Comparison of ENCODE assay signal across 12 cellular contexts in the genomic region with DNA sequence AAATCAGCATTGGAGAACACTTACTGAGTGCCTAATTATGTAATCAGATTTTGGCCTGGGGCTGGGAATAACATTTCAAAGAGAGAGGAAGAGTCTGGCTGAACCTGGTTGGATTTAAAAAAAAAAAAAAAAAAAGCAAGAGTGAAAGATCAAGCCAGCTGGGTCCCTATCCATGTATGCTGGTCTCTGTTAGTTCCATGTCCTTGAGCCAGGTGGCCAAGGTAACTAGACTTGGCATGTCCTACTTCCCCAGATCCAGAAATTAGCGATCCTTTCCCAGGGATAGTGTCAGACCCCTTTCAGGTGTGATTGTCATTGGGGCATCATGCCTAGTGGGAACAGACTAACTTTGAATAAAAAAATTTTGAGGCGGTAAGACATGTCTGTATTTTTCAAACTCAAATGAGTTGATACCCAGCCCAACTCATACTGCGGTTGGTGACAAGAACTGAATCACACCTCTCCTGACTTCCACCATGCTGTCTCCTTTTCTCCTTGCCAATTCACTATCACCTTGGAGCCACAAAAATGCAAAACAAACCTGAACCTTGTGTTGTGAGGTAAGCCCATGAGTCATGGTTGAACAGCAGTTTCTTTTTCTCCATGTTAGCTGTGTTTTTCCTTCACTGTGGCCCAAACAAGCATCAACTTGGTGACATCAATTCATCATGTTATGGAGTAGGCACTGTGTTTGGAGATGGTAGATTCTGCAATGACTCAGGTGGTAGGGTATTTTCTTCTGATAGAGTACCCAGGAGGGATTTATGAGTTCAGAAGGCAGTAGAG. TPM values are rescaled to one million over a fixed set of nuclear protein-coding genes. Genes with fewer than 3 reads are reported as not detected.
DNase-seq lines count a peak whose midpoint lies in the region; ATAC-seq and TF ChIP-seq lines count a peak whose summit lies in the region.
"Had no signal": no experiment of that assay in that cellular context is flagged by ENCODE, and none has a peak within 500 bp of the region (broad histone marks: within the 10 kb centered on the region; RNA-seq: fewer than 3 reads in every experiment).

No MANE protein-coding gene starts in this region.

- no peak overlapping the region for H2BK20ac ChIP-seq in IMR-90 (ENCODE audit: low read depth, low read length)

- no peak for ATAC-seq in IMR-90 (ENCODE audit: low read depth)
- ATAC-seq in naive B cell (ENCODE audit: low read depth in 2 of 2), result no peak

- H3K56ac ChIP-seq in IMR-90 (ENCODE audit: extremely low read depth, insufficient read depth, low read length), result no peak overlapping the region

- intact Hi-C loops in IMR-90 (cut with micrococcal nuclease), result loop anchor here (5.0 kb wide), 1 partner anchor 33 kb away; no protein-coding TSS in a partner anchor
- intact Hi-C loops in mammary epithelial cell (cut with micrococcal nuclease), result loop anchor here (1.0 to 5.0 kb wide), 5 partner anchors 25 to 190 kb away; partner anchors contain the start of gene PPP2R5A

- H4K91ac ChIP-seq in IMR-90 (ENCODE audit: insufficient read depth, low read depth, low read length), result no peak overlapping the region

- H3K9me3 ChIP-seq in IMR-90 (ENCODE audit: control insufficient read depth, insufficient read depth, low read length) (no peaks in the 10 kb centered on the region), mammary epithelial cell (replicated peaks; ENCODE audit: insufficient read depth, low read length) (no peaks in the 10 kb centered on the region)
- H3K9me3 ChIP-seq: spleen had no signal

- WGBS in IMR-90 (ENCODE audit: extremely low coverage in 2 of 2, insufficient read length in 1 of 2), 2 experiments, result no CpG with 5 or more reads among the region's 3 CpGs
- 0% methylated on average over 3 of the region's 3 CpGs for WGBS in mammary epithelial cell (ENCODE audit: low coverage, missing lambda C conversion rate)

- no peaks in the 10 kb centered on the region for H3K36me3 Mint-ChIP-seq in naive B cell

- no peak overlapping the region for H2BK5ac ChIP-seq in IMR-90 (ENCODE audit: low read depth, low read length, poor library complexity, severe bottlenecking)

- no peak for TF ChIP-seq CTCF in IMR-90 (conservative IDR thresholded peaks at IDR 0.05; ENCODE audit: low read depth, low read length)
- no peak for TF ChIP-seq CTCF in mammary epithelial cell (conservative IDR thresholded peaks at IDR 0.05 in 1 of 2, IDR thresholded peaks at IDR 0.05 in 1 of 2; ENCODE audit: extremely low read depth in 1 of 2, insufficient read depth in 1 of 2, low read depth in 1 of 2, low read length in 2 of 2)

- H2AK5ac ChIP-seq in IMR-90 (ENCODE audit: low read depth, low read length), result no peak overlapping the region

- no peaks in the 10 kb centered on the region for H3K79me2 ChIP-seq in mammary epithelial cell (ENCODE audit: insufficient read depth, low read length)

- no peaks in the 10 kb centered on the region for H3K79me1 ChIP-seq in IMR-90 (ENCODE audit: low read depth in 1 of 2, low read length in 2 of 2)

- H3K18ac ChIP-seq in IMR-90 (ENCODE audit: low read depth, low read length), result no peak overlapping the region

- H3K4me1 ChIP-seq in IMR-90 (ENCODE audit: control insufficient read depth, insufficient read depth, low read length) (no peaks in the 10 kb centered on the region; the same call in 1 of the 2 replicates), mammary epithelial cell (ENCODE audit: insufficient read depth, low read length) (peaks cover 16% of the 10 kb centered on the region)

- H3K9ac ChIP-seq in IMR-90 (ENCODE audit: low read depth, low read length) (no peak overlapping the region), mammary epithelial cell (ENCODE audit: insufficient read depth, low read length) (peak overlapping the region; percentile 71)

- H3K23ac ChIP-seq in IMR-90 (ENCODE audit: low read depth, low read length), result no peak overlapping the region

- POLR2A ChIA-PET in IMR-90 (lab: Charles Lee; ENCODE audit: unreplicated experiment), result no interaction called here

- no peak for TF ChIP-seq RAD21 in IMR-90 (IDR thresholded peaks at IDR 0.05; ENCODE audit: low read length)

- BruUV-seq in IMR-90 (replicated peaks; lab: Mats Ljungman, UMichigan) (no TSS peak), mammary epithelial cell (replicated peaks; lab: Mats Ljungman, UMichigan) (TSS peak; percentile 67)

- dilution Hi-C loops in IMR-90 (cut with HindIII; ENCODE audit: low sequenced_read_pairs, unreplicated experiment) (no loop called here), mammary epithelial cell (cut with HindIII; ENCODE audit: low sequenced_read_pairs) (no loop called here)

- no peak for TF ChIP-seq POLR2A in IMR-90 (IDR thresholded peaks at IDR 0.05; ENCODE audit: low read depth, low read length)

- no peak overlapping the region for H4K5ac ChIP-seq in IMR-90 (ENCODE audit: low read depth, low read length)

- peak overlapping the region in 4 of 6 donors; percentile 9 to 70 (median 34) for H3K27ac Mint-ChIP-seq in naive B cell
- H3K27ac Mint-ChIP-seq: dendritic cell treated with granulocyte-macrophage colony-stimulating factor and Interleukin-4, amounts not matched to agents 40 ng/mL and 50 ng/mL, for 4 days had no signal

- H2AK9ac ChIP-seq in IMR-90 (replicated peaks; ENCODE audit: low read depth, low read length, poor library complexity), result no peak overlapping the region

- H3K4me3 ChIP-seq in IMR-90 (ENCODE audit: insufficient read depth, low read depth, low read length) (no peak overlapping the region), mammary epithelial cell (replicated peaks in 1 of 3; ENCODE audit: insufficient read depth in 1 of 3, low read depth in 2 of 3, low read length in 3 of 3) (no peak overlapping the region)
- H3K4me3 ChIP-seq: spleen had no signal

- H3K36me3 ChIP-seq in IMR-90 (ENCODE audit: control insufficient read depth, insufficient read depth, low read length), result no peaks in the 10 kb centered on the region
- no peaks in the 10 kb centered on the region for H3K36me3 ChIP-seq in mammary epithelial cell (ENCODE audit: insufficient read depth, low read length)
- H3K36me3 ChIP-seq: spleen had no signal

- H2AFZ ChIP-seq in IMR-90 (replicated peaks; ENCODE audit: low read length, poor library complexity), result no peak overlapping the region
- H2AFZ ChIP-seq in mammary epithelial cell (ENCODE audit: low read depth, low read length), result peak overlapping the region; percentile 48

- no peak overlapping the region for H2BK120ac ChIP-seq in IMR-90 (ENCODE audit: low read depth, low read length)

- DNase-seq in DMS53 (lab: John Stamatoyannopoulos, UW) (peak; percentile 77), IMR-90 (peak; percentile 35), mammary epithelial cell (peak; percentile 100), naive B cell (no peak), GDM1 (lab: John Stamatoyannopoulos, UW) (no peak), HuH-7 (ENCODE audit: low spot score) (no peak), NCI-H2196 treated with DMSO at 0.1 percent for 48 hours (lab: John Stamatoyannopoulos, UW; ENCODE audit: unreplicated experiment) (no peak)
- DNase-seq: activated T-cell treated with anti-CD3 and anti-CD28 coated beads, Interleukin-2, amount 50 U/mL, for 1 hour; head of caudate nucleus; NCI-H748 treated with DMSO at 0.1 percent for 48 hours; spleen had no signal

- H3K27me3 ChIP-seq in IMR-90 (ENCODE audit: control insufficient read depth, insufficient read depth, low read length) (no peaks in the 10 kb centered on the region), mammary epithelial cell (ENCODE audit: insufficient read depth, low read length) (no peaks in the 10 kb centered on the region)
- H3K27me3 ChIP-seq: spleen had no signal

- H3K14ac ChIP-seq in IMR-90 (replicated peaks; ENCODE audit: low read depth, low read length), result no peak overlapping the region

- peaks cover 0 to 2% (median 0%) of the 10 kb centered on the region in 7 donors for H3K9me3 Mint-ChIP-seq in naive B cell
- H3K9me3 Mint-ChIP-seq: dendritic cell treated with granulocyte-macrophage colony-stimulating factor and Interleukin-4, amounts not matched to agents 40 ng/mL and 50 ng/mL, for 4 days had no signal

- no peak overlapping the region for H3K4me3 Mint-ChIP-seq in naive B cell
- H3K4me3 Mint-ChIP-seq: dendritic cell treated with granulocyte-macrophage colony-stimulating factor and Interleukin-4, amounts not matched to agents 40 ng/mL and 50 ng/mL, for 4 days had no signal

- H2BK15ac ChIP-seq in IMR-90 (ENCODE audit: low read depth, low read length), result no peak overlapping the region

- CTCF ChIA-PET in IMR-90 (lab: Yijun Ruan, JAX), result interaction anchor here (0.6 kb wide), 1 partner anchor 16 kb away, joined by 4 read pairs; no protein-coding TSS in a partner anchor
- CTCF ChIA-PET in mammary epithelial cell (lab: Charles Lee; ENCODE audit: low non-redundant PET), result no interaction called here

- in situ Hi-C loops in IMR-90 (cut with MboI; ENCODE audit: low sequenced_read_pairs), result no loop called here
- in situ Hi-C loops in mammary epithelial cell (cut with MboI; ENCODE audit: low sequenced_read_pairs in 2 of 2), result no loop called here

- no peak overlapping the region for H3K27ac ChIP-seq in IMR-90 (ENCODE audit: insufficient read depth, low read length)
- H3K27ac ChIP-seq in mammary epithelial cell (ENCODE audit: insufficient read depth, low read depth, low read length), result peak overlapping the region; percentile 84

- H3K9me1 ChIP-seq in IMR-90 (ENCODE audit: insufficient read depth, low read length), result no peaks in the 10 kb centered on the region

- no peaks in the 10 kb centered on the region for H3K27me3 Mint-ChIP-seq in naive B cell
- H3K27me3 Mint-ChIP-seq: dendritic cell treated with granulocyte-macrophage colony-stimulating factor and Interleukin-4, amounts not matched to agents 40 ng/mL and 50 ng/mL, for 4 days had no signal

- H4K20me1 ChIP-seq in IMR-90 (ENCODE audit: insufficient read depth, low read length) (no peaks in the 10 kb centered on the region), mammary epithelial cell (ENCODE audit: insufficient read depth, low read length) (no peaks in the 10 kb centered on the region)

- H3K4me2 ChIP-seq in IMR-90 (ENCODE audit: low read depth, low read length) (no peak overlapping the region), mammary epithelial cell (ENCODE audit: insufficient read depth, low read depth, low read length) (peak overlapping the region; percentile 59)

- H4K8ac ChIP-seq in IMR-90 (ENCODE audit: low read depth in 2 of 2, low read length in 2 of 2), result no peak overlapping the region

- peaks cover 16 to 20% (median 16%) of the 10 kb centered on the region in 3 donors for H3K4me1 Mint-ChIP-seq in naive B cell

- no peak overlapping the region for H3K4ac ChIP-seq in IMR-90 (ENCODE audit: low read depth, low read length)

TF ChIP-seq in IMR-90, 13 proteins besides CTCF, POLR2A, EP300 and RAD21 (continues in another document):
- TF ChIP-seq FOS (IDR thresholded peaks at IDR 0.05; ENCODE audit: low read depth, low read length) (no peak), MAFK (IDR thresholded peaks at IDR 0.05; ENCODE audit: low read depth, low read length) (no peak)

RNA-seq across cellular contexts. Expression of gene PPP2R5A, which starts 24.5 kb away (rescaled TPM):
- 8.4 and 15.3 TPM in 2 replicates for total RNA-seq in IMR-90 (2012; rRNA removed)
- polyA plus RNA-seq in IMR-90 (2012; rRNA removed), result 10.3 and 12.6 TPM in 2 replicates
- polyA plus RNA-seq in IMR-90 (2012; cell fraction: cytosol; rRNA removed), result 4.8 and 4.9 TPM in 2 replicates
- polyA plus RNA-seq in IMR-90 (2012; cell fraction: nucleus; rRNA removed; ENCODE audit: low replicate concordance), result 3.6 and 11.5 TPM in 2 replicates
- total RNA-seq in mammary epithelial cell, result 10 to 100 TPM; 17.3 to 19.0 TPM
- 10.4 TPM for polyA plus RNA-seq in mammary epithelial cell
- 7.4 TPM for polyA minus RNA-seq in mammary epithelial cell
- 10 to 100 TPM; 22.0 to 38.2 (median 31.7) TPM for polyA plus RNA-seq in naive B cell (ENCODE audit: low read depth in 6 of 6)

Comparison
In these comparisons a context has a peak if more than half of its experiments do, and no peak if none do; other contexts are left out.
1. DNase-seq: peak in DMS53 (single experiment), IMR-90 (single experiment) and mammary epithelial cell (single experiment); none in naive B cell (single experiment), GDM1 (single experiment), HuH-7 (single experiment) and NCI-H2196 treated with DMSO at 0.1 percent for 48 hours (single experiment).